Comparison of ENCODE assay signal across 8 cellular contexts in genomic region chrX:20412871-20413486, GRCh38.
DNase-seq lines count a peak whose midpoint lies in the region; ATAC-seq, FAIRE-seq and TF ChIP-seq lines count a peak whose summit lies in the region.

No MANE protein-coding gene starts in this region.

- WGBS in right lobe of liver (ENCODE audit: insufficient coverage, low coverage, low lambda C conversion rate, missing lambda C conversion rate): 67% methylated on average over 10 of the region's 18 CpGs
- 96% methylated on average over 16 of the region's 18 CpGs for WGBS in HepG2 (ENCODE audit: low lambda C conversion rate)

- H3K9me3 ChIP-seq in right lobe of liver (no peaks in the 10 kb centered on the region), HepG2 (ENCODE audit: low read length) (no peaks in the 10 kb centered on the region), A673 (ENCODE audit: low read depth, low read length, poor library complexity, severe bottlenecking) (no peaks in the 10 kb centered on the region)

- H3K27me3 ChIP-seq in right lobe of liver (no peaks in the 10 kb centered on the region), HepG2 (ENCODE audit: control insufficient read depth in 1 of 2, insufficient read depth in 2 of 2, low read length in 2 of 2) (no peaks in the 10 kb centered on the region), A673 (replicated peaks; ENCODE audit: insufficient read depth, low read depth, low read length, poor library complexity) (no peaks in the 10 kb centered on the region)

- H3K4me3 ChIP-seq in right lobe of liver: no peak overlapping the region
- H3K4me3 ChIP-seq in HepG2 (replicated peaks in 1 of 3; ENCODE audit: insufficient read depth in 1 of 3, low read depth in 2 of 3, low read length in 3 of 3): no peak overlapping the region
- no peak overlapping the region for H3K4me3 ChIP-seq in A673 (ENCODE audit: low read depth, low read length, poor library complexity, severe bottlenecking)

- intact Hi-C loops in right lobe of liver (cut with DNase I): no loop called here
- intact Hi-C loops in HepG2 (cut with micrococcal nuclease; ENCODE audit: unreplicated experiment): no loop called here
- intact Hi-C loops in A673 (cut with micrococcal nuclease; ENCODE audit: unreplicated experiment): no loop called here

- H4K20me1 ChIP-seq in HepG2 (ENCODE audit: insufficient read depth, low read length): no peaks in the 10 kb centered on the region

- BruUV-seq in HepG2 (replicated peaks; lab: Mats Ljungman, UMichigan) (no TSS peak), A673 (replicated peaks; lab: Mats Ljungman, UMichigan) (no TSS peak)

- TF ChIP-seq POLR2A in right lobe of liver (IDR thresholded peaks at IDR 0.05) (no peak), HepG2 (IDR thresholded peaks at IDR 0.05; ENCODE audit: insufficient read depth in 1 of 2, low read depth in 2 of 2, low read length in 2 of 2) (no peak), erythroblast (IDR thresholded peaks at IDR 0.05; ENCODE audit: low read length) (no peak)

- DNase-seq in right lobe of liver (no peak), HepG2 (ENCODE audit: low spot score) (no peak), MV-4-11 (lab: John Stamatoyannopoulos, UW) (peak; percentile 52), A673 (ENCODE audit: low spot score) (no peak), mesenteric fat pad (ENCODE audit: low spot score) (no peak), erythroblast (lab: John Stamatoyannopoulos, UW) (no peak)
- peak; percentile 38 for DNase-seq in activated effector memory CD4-positive, alpha-beta T cell treated with Interleukin-2 at 50 U/mL for 16 hours
- DNase-seq in stimulated activated CD8-positive, alpha-beta memory T cell treated with anti-CD3 and anti-CD28 coated beads, Interleukin-12 subunit alpha, Interleukin-12 subunit beta, amount 100 ng/mL, for 4 hours (ENCODE audit: low read depth): peak; percentile 24

- FAIRE-seq in HepG2 (lab: Jason Lieb, UNC): no peak

- no peak overlapping the region for H2AFZ ChIP-seq in HepG2 (ENCODE audit: low read length)

- POLR2A ChIA-PET in HepG2 (lab: Yijun Ruan, JAX): no interaction called here
- POLR2A ChIA-PET in A673 (lab: Charles Lee; ENCODE audit: low non-redundant PET): no interaction called here

- no peak for TF ChIP-seq RAD21 in HepG2 (CRISPR knock-in tag; IDR thresholded peaks at IDR 0.05)

- no peak overlapping the region for H3K9ac ChIP-seq in HepG2 (ENCODE audit: insufficient read depth, low read depth, low read length)

- TF ChIP-seq CTCF in right lobe of liver (IDR thresholded peaks at IDR 0.05) (no peak), HepG2 (CRISPR knock-in tag; IDR thresholded peaks at IDR 0.05) (no peak), A673 (conservative IDR thresholded peaks at IDR 0.05; ENCODE audit: low read depth, low read length) (no peak)

- H3K79me2 ChIP-seq in HepG2 (ENCODE audit: insufficient read depth, low read length): no peaks in the 10 kb centered on the region

- H3K27ac ChIP-seq in right lobe of liver (no peak overlapping the region), HepG2 (ENCODE audit: extremely low read length, insufficient read depth, low read length) (no peak overlapping the region), A673 (ENCODE audit: low read depth, low read length, poor library complexity, severe bottlenecking) (no peak overlapping the region)

- H3K4me2 ChIP-seq in HepG2 (ENCODE audit: low read depth, low read length): no peak overlapping the region

- CTCF ChIA-PET in HepG2 (lab: Yijun Ruan, JAX; ENCODE audit: low intra/inter-chr PET ratio, low total read pairs): no interaction called here
- CTCF ChIA-PET in A673 (lab: Charles Lee): no interaction called here

- peak; percentile 22 to 52 (median 42) for ATAC-seq in right lobe of liver
- no peak for ATAC-seq in HepG2

- TF ChIP-seq EP300 in HepG2 (IDR thresholded peaks at IDR 0.05; ENCODE audit: low read depth in 2 of 2, low read length in 2 of 2) (no peak), HepG2 (CRISPR knock-in tag; IDR thresholded peaks at IDR 0.05; ENCODE audit: borderline replicate concordance) (no peak)

- in situ Hi-C loops in HepG2 (cut with HindIII; ENCODE audit: extremely low pct_ligation_motif_present, low pct_unique_long_range_greater_than_20kb): no loop called here

- H3K36me3 ChIP-seq in right lobe of liver (no peaks in the 10 kb centered on the region), HepG2 (replicated peaks in 1 of 2; ENCODE audit: control insufficient read depth in 1 of 2, insufficient read depth in 2 of 2, low read length in 2 of 2) (no peaks in the 10 kb centered on the region), A673 (ENCODE audit: insufficient read depth, low read length, poor library complexity, severe bottlenecking) (no peaks in the 10 kb centered on the region)

- H3K4me1 ChIP-seq in right lobe of liver (no peaks in the 10 kb centered on the region), HepG2 (ENCODE audit: insufficient read depth, low read length) (peaks cover 26% of the 10 kb centered on the region), A673 (ENCODE audit: insufficient read depth, low read length, poor library complexity, severe bottlenecking) (no peaks in the 10 kb centered on the region)

TF ChIP-seq in HepG2, 621 proteins besides CTCF, POLR2A, EP300 and RAD21:
- TF ChIP-seq ZNF720 (CRISPR knock-in tag; IDR thresholded peaks at IDR 0.05) (no peak), ZNF616 (CRISPR knock-in tag; IDR thresholded peaks at IDR 0.05; ENCODE audit: low read depth) (no peak), ZNF724P (CRISPR knock-in tag; IDR thresholded peaks at IDR 0.05; ENCODE audit: borderline replicate concordance) (no peak), ZNF816 (CRISPR knock-in tag; IDR thresholded peaks at IDR 0.05; ENCODE audit: borderline replicate concordance) (no peak), THYN1 (CRISPR knock-in tag; IDR thresholded peaks at IDR 0.05; ENCODE audit: borderline replicate concordance, low read depth) (no peak), ZNF530 (CRISPR knock-in tag; IDR thresholded peaks at IDR 0.05; ENCODE audit: low read depth) (no peak), PATZ1 (CRISPR knock-in tag; IDR thresholded peaks at IDR 0.05) (no peak), WIZ (CRISPR knock-in tag; IDR thresholded peaks at IDR 0.05) (no peak), FOXA1 (IDR thresholded peaks at IDR 0.05) (no peak), FOXA1 (CRISPR knock-in tag; IDR thresholded peaks at IDR 0.05) (no peak), ZFP41 (CRISPR knock-in tag; IDR thresholded peaks at IDR 0.05; ENCODE audit: borderline replicate concordance) (no peak), FOXO1 (CRISPR knock-in tag; IDR thresholded peaks at IDR 0.05) (no peak), GMEB2 (CRISPR knock-in tag; IDR thresholded peaks at IDR 0.05; ENCODE audit: low read depth) (no peak)

Comparison
In these comparisons a context has a peak if more than half of its experiments do, and no peak if none do; other contexts are left out.
1. DNase-seq: peak in MV-4-11 (single experiment), activated effector memory CD4-positive, alpha-beta T cell treated with Interleukin-2 at 50 U/mL for 16 hours (single experiment) and stimulated activated CD8-positive, alpha-beta memory T cell treated with anti-CD3 and anti-CD28 coated beads, Interleukin-12 subunit alpha, Interleukin-12 subunit beta, amount 100 ng/mL, for 4 hours (single experiment); none in right lobe of liver (0 of 3), HepG2 (single experiment), A673 (single experiment), mesenteric fat pad (single experiment) and erythroblast (0 of 2).